ENCODE assay signal across 16 cellular contexts in the genomic region with DNA sequence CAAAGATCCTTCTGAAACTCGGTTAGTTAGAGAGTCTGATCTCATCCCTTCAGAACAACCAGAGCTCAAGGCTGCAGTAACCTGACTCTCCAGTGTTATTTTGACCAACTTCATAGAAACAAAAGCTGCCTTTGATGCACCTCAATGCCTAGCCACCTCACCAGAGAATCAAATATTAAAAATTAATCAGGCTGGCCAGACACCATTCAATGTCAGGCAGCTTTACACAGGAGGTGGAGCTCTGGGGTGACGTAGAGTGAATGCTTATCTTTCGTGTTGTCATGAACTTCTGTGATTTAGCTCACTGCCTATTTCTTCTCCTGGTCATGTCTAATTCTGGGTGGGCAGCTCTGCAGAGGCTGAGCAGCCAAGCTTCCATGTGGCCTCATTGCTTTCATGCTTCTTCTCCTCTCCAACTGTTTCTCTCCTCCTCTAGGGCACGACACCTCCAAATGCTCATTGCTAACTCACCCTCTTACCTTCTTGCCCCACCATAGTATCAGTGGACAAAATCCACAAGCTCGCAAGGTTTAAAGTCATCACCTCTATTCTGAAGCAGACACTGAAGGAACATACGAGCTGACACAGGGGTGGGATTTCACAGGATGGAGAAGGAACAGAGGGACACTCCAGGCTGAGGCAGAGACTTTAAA. TPM values are rescaled to one million over a fixed set of nuclear protein-coding genes. Genes with fewer than 3 reads are reported as not detected.
A peak's percentile ranks its signal among the peaks of the same experiment; 100 is the strongest.
DNase-seq lines count a peak whose midpoint lies in the region; ATAC-seq and TF ChIP-seq lines count a peak whose summit lies in the region.
"Had no signal": no experiment of that assay in that cellular context is flagged by ENCODE, and none has a peak within 500 bp of the region (broad histone marks: within the 10 kb centered on the region; RNA-seq: fewer than 3 reads in every experiment).

No MANE protein-coding gene starts in this region.

- H3K9me3 Mint-ChIP-seq in natural killer cell, result peaks cover 0 to 4% of the 10 kb centered on the region in 2 donors
- peaks cover 5% of the 10 kb centered on the region for H3K9me3 Mint-ChIP-seq in stimulated activated effector memory CD8-positive, alpha-beta T cell treated with anti-CD3 and anti-CD28 coated beads, Interleukin-12 subunit alpha, Interleukin-12 subunit beta, amount 100 ng/mL, for 72 hours
- H3K9me3 Mint-ChIP-seq: activated CD4-positive, alpha-beta memory T cell treated with anti-CD3 and anti-CD28 coated beads, Interleukin-2, amount 10 ng/mL, durations not matched to agents 7 days and 5 days had no signal

- peak overlapping the region in 2 of 59 donors; percentile 6 to 9 for H3K4me3 ChIP-seq in dorsolateral prefrontal cortex

- in situ Hi-C loops in Caki2 (cut with HindIII; ENCODE audit: low pct_unique_long_range_greater_than_20kb, low sequenced_read_pairs), result no loop called here

- H3K27ac ChIP-seq in dorsolateral prefrontal cortex, result peak overlapping the region in 52 of 59 donors; percentile 2 to 87 (median 48)

- intact Hi-C loops in dorsolateral prefrontal cortex (cut with DNase I), result no loop called here
- intact Hi-C loops in natural killer cell (cut with micrococcal nuclease), result no loop called here

- peak overlapping the region; percentile 13 to 71 for H3K27ac Mint-ChIP-seq in natural killer cell
- no peak overlapping the region for H3K27ac Mint-ChIP-seq in stimulated activated effector memory CD8-positive, alpha-beta T cell treated with anti-CD3 and anti-CD28 coated beads, Interleukin-12 subunit alpha, Interleukin-12 subunit beta, amount 100 ng/mL, for 72 hours
- H3K27ac Mint-ChIP-seq: activated CD4-positive, alpha-beta memory T cell treated with anti-CD3 and anti-CD28 coated beads, Interleukin-2, amount 10 ng/mL, durations not matched to agents 7 days and 5 days had no signal

- DNase-seq in Caki2 (ENCODE audit: low read depth), result peak; percentile 59
- DNase-seq in dorsolateral prefrontal cortex, result no peak
- DNase-seq in natural killer cell, result no peak
- no peak for DNase-seq in NCI-H1694 (lab: John Stamatoyannopoulos, UW)
- no peak for DNase-seq in stimulated activated effector memory CD8-positive, alpha-beta T cell treated with anti-CD3 and anti-CD28 coated beads, Interleukin-12 subunit alpha, Interleukin-12 subunit beta, amount 100 ng/mL, for 72 hours (ENCODE audit: low spot score in 2 of 2)
- no peak for DNase-seq in GM10266 (ENCODE audit: extremely low spot score)
- DNase-seq: activated CD4-positive, alpha-beta memory T cell treated with anti-CD3 and anti-CD28 coated beads, Interleukin-2, amount 10 ng/mL, durations not matched to agents 7 days and 5 days; AML-193; DMS79; hippocampal formation; Kasumi-1; left colon; NCI-H1436 treated with DMSO at 0.1 percent for 48 hours; NCI-H510A treated with DMSO at 0.1 percent for 48 hours; substantia nigra had no signal

- H3K27me3 Mint-ChIP-seq in natural killer cell (ENCODE audit: low read depth in 2 of 2), result no peaks in the 10 kb centered on the region
- H3K27me3 Mint-ChIP-seq: activated CD4-positive, alpha-beta memory T cell treated with anti-CD3 and anti-CD28 coated beads, Interleukin-2, amount 10 ng/mL, durations not matched to agents 7 days and 5 days had no signal

- peaks cover 84% of the 10 kb centered on the region in 2 donors for H3K4me1 Mint-ChIP-seq in natural killer cell
- peaks cover 82% of the 10 kb centered on the region for H3K4me1 Mint-ChIP-seq in stimulated activated effector memory CD8-positive, alpha-beta T cell treated with anti-CD3 and anti-CD28 coated beads, Interleukin-12 subunit alpha, Interleukin-12 subunit beta, amount 100 ng/mL, for 72 hours

- no peaks in the 10 kb centered on the region for H3K36me3 Mint-ChIP-seq in natural killer cell
- H3K36me3 Mint-ChIP-seq in stimulated activated effector memory CD8-positive, alpha-beta T cell treated with anti-CD3 and anti-CD28 coated beads, Interleukin-12 subunit alpha, Interleukin-12 subunit beta, amount 100 ng/mL, for 72 hours, result peaks cover 42% of the 10 kb centered on the region

- no peaks in the 10 kb centered on the region for H3K27me3 ChIP-seq in dorsolateral prefrontal cortex

- no peak overlapping the region for H3K4me3 Mint-ChIP-seq in natural killer cell
- H3K4me3 Mint-ChIP-seq in stimulated activated effector memory CD8-positive, alpha-beta T cell treated with anti-CD3 and anti-CD28 coated beads, Interleukin-12 subunit alpha, Interleukin-12 subunit beta, amount 100 ng/mL, for 72 hours, result no peak overlapping the region
- H3K4me3 Mint-ChIP-seq: activated CD4-positive, alpha-beta memory T cell treated with anti-CD3 and anti-CD28 coated beads, Interleukin-2, amount 10 ng/mL, durations not matched to agents 7 days and 5 days had no signal

- ATAC-seq in SK-N-SH treated with all-trans-retinoic acid at 6 μM for 48 hours, result peak; percentile 59
- ATAC-seq in natural killer cell, result no peak
- ATAC-seq in stimulated activated effector memory CD8-positive, alpha-beta T cell treated with anti-CD3 and anti-CD28 coated beads, Interleukin-12 subunit alpha, Interleukin-12 subunit beta, amount 100 ng/mL, for 72 hours, result no peak
- ATAC-seq: left colon had no signal

- TF ChIP-seq CTCF in dorsolateral prefrontal cortex (IDR thresholded peaks at IDR 0.05 in 54 of 56, conservative IDR thresholded peaks at IDR 0.05 in 2 of 56; ENCODE audit: low read depth in 1 of 56, partially characterized antibody in 56 of 56), result no peak
- TF ChIP-seq CTCF in natural killer cell (IDR thresholded peaks at IDR 0.05), result no peak
- no peak for TF ChIP-seq CTCF in GM10266 (IDR thresholded peaks at IDR 0.05; ENCODE audit: control insufficient read depth, insufficient read depth, low read depth, missing control alignments)

TF ChIP-seq in SK-N-SH treated with all-trans-retinoic acid at 6 μM for 48 hours, 23 proteins besides CTCF, POLR2A, EP300 and RAD21:
- TF ChIP-seq PPARA (CRISPR knock-in tag; IDR thresholded peaks at IDR 0.05; ENCODE audit: borderline replicate concordance) (no peak), ZNF8 (CRISPR knock-in tag; IDR thresholded peaks at IDR 0.05) (no peak), ZC3H10 (CRISPR knock-in tag; IDR thresholded peaks at IDR 0.05) (no peak), ARNTL (CRISPR knock-in tag; IDR thresholded peaks at IDR 0.05; ENCODE audit: borderline replicate concordance, low read depth) (no peak)
- TF ChIP-seq, protein P1, sequence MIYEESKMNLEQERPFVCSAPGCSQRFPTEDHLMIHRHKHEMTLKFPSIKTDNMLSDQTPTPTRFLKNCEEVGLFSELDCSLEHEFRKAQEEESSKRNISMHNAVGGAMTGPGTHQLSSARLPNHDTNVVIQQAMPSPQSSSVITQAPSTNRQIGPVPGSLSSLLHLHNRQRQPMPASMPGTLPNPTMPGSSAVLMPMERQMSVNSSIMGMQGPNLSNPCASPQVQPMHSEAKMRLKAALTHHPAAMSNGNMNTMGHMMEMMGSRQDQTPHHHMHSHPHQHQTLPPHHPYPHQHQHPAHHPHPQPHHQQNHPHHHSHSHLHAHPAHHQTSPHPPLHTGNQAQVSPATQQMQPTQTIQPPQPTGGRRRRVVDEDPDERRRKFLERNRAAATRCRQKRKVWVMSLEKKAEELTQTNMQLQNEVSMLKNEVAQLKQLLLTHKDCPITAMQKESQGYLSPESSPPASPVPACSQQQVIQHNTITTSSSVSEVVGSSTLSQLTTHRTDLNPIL (CRISPR knock-in tag; IDR thresholded peaks at IDR 0.05; ENCODE audit: low read depth), result no peak

RNA-seq across cellular contexts. Expression of a gene that starts 39.4 kb away (rescaled TPM):
- total RNA-seq in Caki2 (2014; rRNA removed; shearing (Covaris generic); ENCODE audit: low replicate concordance), result 15.9 and 19.1 TPM in 2 replicates
- total RNA-seq in dorsolateral prefrontal cortex (100 to 1,000 TPM in 119 of 120 experiments, 10 to 100 TPM in 1; 97.4 to 260 (median 192) TPM), natural killer cell (100 to 1,000 TPM; 174 to 249 (median 204) TPM)
